ENCODE assay signal across 8 cellular contexts in genomic region chr14:76918751-76919421, GRCh38.
A peak's percentile ranks its signal among the peaks of the same experiment; 100 is the strongest.
DNase-seq lines count a peak whose midpoint lies in the region; ATAC-seq, FAIRE-seq and TF ChIP-seq lines count a peak whose summit lies in the region.

No MANE protein-coding gene starts in this region.

- peaks cover 86% of the 10 kb centered on the region for H3K4me1 Mint-ChIP-seq in neural progenitor cell

- H3K4me1 ChIP-seq in DND-41 (ENCODE audit: insufficient read depth, low read length) (peaks cover 55% of the 10 kb centered on the region), neural progenitor cell (peaks cover 51% of the 10 kb centered on the region)

- H3K27ac ChIP-seq in DND-41 (ENCODE audit: low read length), result peak overlapping the region; percentile 80
- H3K27ac ChIP-seq in VCaP, result peak overlapping the region; percentile 96
- H3K27ac ChIP-seq in neural progenitor cell, result no peak overlapping the region

- no peak overlapping the region for H3K4me3 ChIP-seq in DND-41 (ENCODE audit: low read depth in 1 of 2, low read length in 2 of 2)
- no peak overlapping the region for H3K4me3 ChIP-seq in LNCaP clone FGC (ENCODE audit: low read depth, low read length)
- H3K4me3 ChIP-seq in neural progenitor cell, result no peak overlapping the region

- no peaks in the 10 kb centered on the region for H3K9me3 ChIP-seq in DND-41 (ENCODE audit: insufficient read depth, low read length, severe bottlenecking)
- H3K9me3 ChIP-seq in neural progenitor cell (ENCODE audit: low read depth), result no peaks in the 10 kb centered on the region

- no peaks in the 10 kb centered on the region for H3K27me3 ChIP-seq in DND-41 (ENCODE audit: insufficient read depth, low read length, poor library complexity)
- no peaks in the 10 kb centered on the region for H3K27me3 ChIP-seq in neural progenitor cell

- H3K9me3 Mint-ChIP-seq in neural progenitor cell, result no peaks in the 10 kb centered on the region

- H3K27ac Mint-ChIP-seq in neural progenitor cell, result peak overlapping the region; percentile 99

- H2AFZ ChIP-seq in DND-41 (ENCODE audit: low read depth, low read length) (no peak overlapping the region), neural progenitor cell (replicated peaks) (peak overlapping the region; percentile 52)

- peak overlapping the region; percentile 33 for H3K9ac ChIP-seq in DND-41 (ENCODE audit: low read depth, low read length)
- H3K9ac ChIP-seq in neural progenitor cell, result no peak overlapping the region

- peak overlapping the region; percentile 75 for H3K4me3 Mint-ChIP-seq in neural progenitor cell

- no peaks in the 10 kb centered on the region for H3K36me3 Mint-ChIP-seq in neural progenitor cell

- H3K27me3 Mint-ChIP-seq in neural progenitor cell (ENCODE audit: insufficient read depth, low read depth), result peaks cover 20% of the 10 kb centered on the region

- DNase-seq in DND-41 (peak; percentile 50), LNCaP clone FGC (ENCODE audit: low read depth) (peak; percentile 93), fibroblast of the conjunctiva (ENCODE audit: low read depth) (peak; percentile 98), neural progenitor cell (ENCODE audit: low spot score) (peak; percentile 76), GM12892 (ENCODE audit: insufficient read length) (no peak)

- no peak for FAIRE-seq in GM12892 (lab: Jason Lieb, UNC)

- TF ChIP-seq CTCF in DND-41 (IDR thresholded peaks at IDR 0.05; ENCODE audit: borderline replicate concordance, extremely low read depth, low read length, poor library complexity, severe bottlenecking) (peak; percentile 49), LNCaP clone FGC (IDR thresholded peaks at IDR 0.05; ENCODE audit: control insufficient read depth, extremely low read depth, insufficient read depth) (peak; percentile 26; the same call in 1 of the 2 replicates), VCaP (conservative IDR thresholded peaks at IDR 0.05) (peak; percentile 48), neural progenitor cell (IDR thresholded peaks at IDR 0.05) (peak; percentile 18)

- no peak for TF ChIP-seq POLR2A in GM12892 (IDR thresholded peaks at IDR 0.05; ENCODE audit: low read depth, low read length)

- H3F3A ChIP-seq in neural progenitor cell (ENCODE audit: low read depth), result peaks cover 31% of the 10 kb centered on the region

- H3K79me2 ChIP-seq in DND-41 (ENCODE audit: insufficient read depth, low read length) (no peaks in the 10 kb centered on the region), neural progenitor cell (ENCODE audit: low read depth) (no peaks in the 10 kb centered on the region)

- no peaks in the 10 kb centered on the region for H4K20me1 ChIP-seq in DND-41 (ENCODE audit: insufficient read depth, low read length)
- no peaks in the 10 kb centered on the region for H4K20me1 ChIP-seq in neural progenitor cell (ENCODE audit: low read depth)

- ATAC-seq in DND-41 (ENCODE audit: insufficient read depth, low read depth) (no peak), HG03280 (IDR thresholded peaks at IDR 0.05; ENCODE audit: unreplicated experiment) (no peak), HG03442 (IDR thresholded peaks at IDR 0.05; ENCODE audit: unreplicated experiment) (no peak)

- H3K4me2 ChIP-seq in DND-41 (ENCODE audit: insufficient read depth, low read length) (peak overlapping the region; percentile 58), neural progenitor cell (peak overlapping the region; percentile 15)

- H3K36me3 ChIP-seq in DND-41 (ENCODE audit: insufficient read depth, low read length) (no peaks in the 10 kb centered on the region), neural progenitor cell (no peaks in the 10 kb centered on the region)
